In the genomic region with DNA sequence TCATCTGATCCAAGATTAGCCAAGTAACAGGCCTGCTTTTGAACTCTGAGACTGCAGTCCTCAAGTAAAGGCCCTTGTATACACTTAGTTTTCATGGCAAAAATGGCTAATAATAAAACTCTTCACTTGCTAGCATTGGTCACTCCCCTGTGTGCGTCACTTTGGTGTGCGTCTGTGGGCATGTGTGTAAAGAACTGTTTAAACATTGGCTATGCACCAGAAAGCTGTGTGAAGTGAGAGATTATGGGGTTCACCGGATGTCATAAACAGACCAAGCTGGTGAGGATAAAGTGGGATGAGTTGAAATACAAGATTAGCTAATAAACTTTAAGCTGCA, we compare ENCODE assay signal across 1 cellular context.
TF ChIP-seq lines count a peak whose summit lies in the region.

No MANE protein-coding gene starts in this region.

TF ChIP-seq in GM23338, 12 proteins besides CTCF, POLR2A, EP300 and RAD21 (continued from another document):
- no peak for TF ChIP-seq REST (IDR thresholded peaks at IDR 0.05; ENCODE audit: unreplicated experiment)
- no peak for TF ChIP-seq ETS1 (IDR thresholded peaks at IDR 0.05)
- no peak for TF ChIP-seq ZNF114 (CRISPR knock-in tag; IDR thresholded peaks at IDR 0.05)
- no peak for TF ChIP-seq POLR2AphosphoS5 (IDR thresholded peaks at IDR 0.05; ENCODE audit: low read depth)
- TF ChIP-seq, protein P1, sequence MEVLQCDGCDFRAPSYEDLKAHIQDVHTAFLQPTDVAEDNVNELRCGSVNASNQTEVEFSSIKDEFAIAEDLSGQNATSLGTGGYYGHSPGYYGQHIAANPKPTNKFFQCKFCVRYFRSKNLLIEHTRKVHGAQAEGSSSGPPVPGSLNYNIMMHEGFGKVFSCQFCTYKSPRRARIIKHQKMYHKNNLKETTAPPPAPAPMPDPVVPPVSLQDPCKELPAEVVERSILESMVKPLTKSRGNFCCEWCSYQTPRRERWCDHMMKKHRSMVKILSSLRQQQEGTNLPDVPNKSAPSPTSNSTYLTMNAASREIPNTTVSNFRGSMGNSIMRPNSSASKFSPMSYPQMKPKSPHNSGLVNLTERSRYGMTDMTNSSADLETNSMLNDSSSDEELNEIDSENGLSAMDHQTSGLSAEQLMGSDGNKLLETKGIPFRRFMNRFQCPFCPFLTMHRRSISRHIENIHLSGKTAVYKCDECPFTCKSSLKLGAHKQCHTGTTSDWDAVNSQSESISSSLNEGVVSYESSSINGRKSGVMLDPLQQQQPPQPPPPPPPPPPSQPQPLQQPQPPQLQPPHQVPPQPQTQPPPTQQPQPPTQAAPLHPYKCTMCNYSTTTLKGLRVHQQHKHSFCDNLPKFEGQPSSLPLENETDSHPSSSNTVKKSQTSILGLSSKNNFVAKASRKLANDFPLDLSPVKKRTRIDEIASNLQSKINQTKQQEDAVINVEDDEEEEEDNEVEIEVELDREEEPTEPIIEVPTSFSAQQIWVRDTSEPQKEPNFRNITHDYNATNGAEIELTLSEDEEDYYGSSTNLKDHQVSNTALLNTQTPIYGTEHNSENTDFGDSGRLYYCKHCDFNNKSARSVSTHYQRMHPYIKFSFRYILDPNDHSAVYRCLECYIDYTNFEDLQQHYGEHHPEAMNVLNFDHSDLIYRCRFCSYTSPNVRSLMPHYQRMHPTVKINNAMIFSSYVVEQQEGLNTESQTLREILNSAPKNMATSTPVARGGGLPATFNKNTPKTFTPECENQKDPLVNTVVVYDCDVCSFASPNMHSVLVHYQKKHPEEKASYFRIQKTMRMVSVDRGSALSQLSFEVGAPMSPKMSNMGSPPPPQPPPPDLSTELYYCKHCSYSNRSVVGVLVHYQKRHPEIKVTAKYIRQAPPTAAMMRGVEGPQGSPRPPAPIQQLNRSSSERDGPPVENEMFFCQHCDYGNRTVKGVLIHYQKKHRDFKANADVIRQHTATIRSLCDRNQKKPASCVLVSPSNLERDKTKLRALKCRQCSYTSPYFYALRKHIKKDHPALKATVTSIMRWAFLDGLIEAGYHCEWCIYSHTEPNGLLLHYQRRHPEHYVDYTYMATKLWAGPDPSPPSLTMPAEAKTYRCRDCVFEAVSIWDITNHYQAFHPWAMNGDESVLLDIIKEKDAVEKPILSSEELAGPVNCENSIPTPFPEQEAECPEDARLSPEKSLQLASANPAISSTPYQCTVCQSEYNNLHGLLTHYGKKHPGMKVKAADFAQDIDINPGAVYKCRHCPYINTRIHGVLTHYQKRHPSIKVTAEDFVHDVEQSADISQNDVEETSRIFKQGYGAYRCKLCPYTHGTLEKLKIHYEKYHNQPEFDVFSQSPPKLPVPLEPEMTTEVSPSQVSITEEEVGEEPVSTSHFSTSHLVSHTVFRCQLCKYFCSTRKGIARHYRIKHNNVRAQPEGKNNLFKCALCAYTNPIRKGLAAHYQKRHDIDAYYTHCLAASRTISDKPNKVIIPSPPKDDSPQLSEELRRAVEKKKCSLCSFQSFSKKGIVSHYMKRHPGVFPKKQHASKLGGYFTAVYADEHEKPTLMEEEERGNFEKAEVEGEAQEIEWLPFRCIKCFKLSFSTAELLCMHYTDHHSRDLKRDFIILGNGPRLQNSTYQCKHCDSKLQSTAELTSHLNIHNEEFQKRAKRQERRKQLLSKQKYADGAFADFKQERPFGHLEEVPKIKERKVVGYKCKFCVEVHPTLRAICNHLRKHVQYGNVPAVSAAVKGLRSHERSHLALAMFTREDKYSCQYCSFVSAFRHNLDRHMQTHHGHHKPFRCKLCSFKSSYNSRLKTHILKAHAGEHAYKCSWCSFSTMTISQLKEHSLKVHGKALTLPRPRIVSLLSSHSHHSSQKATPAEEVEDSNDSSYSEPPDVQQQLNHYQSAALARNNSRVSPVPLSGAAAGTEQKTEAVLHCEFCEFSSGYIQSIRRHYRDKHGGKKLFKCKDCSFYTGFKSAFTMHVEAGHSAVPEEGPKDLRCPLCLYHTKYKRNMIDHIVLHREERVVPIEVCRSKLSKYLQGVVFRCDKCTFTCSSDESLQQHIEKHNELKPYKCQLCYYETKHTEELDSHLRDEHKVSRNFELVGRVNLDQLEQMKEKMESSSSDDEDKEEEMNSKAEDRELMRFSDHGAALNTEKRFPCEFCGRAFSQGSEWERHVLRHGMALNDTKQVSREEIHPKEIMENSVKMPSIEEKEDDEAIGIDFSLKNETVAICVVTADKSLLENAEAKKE (CRISPR knock-in tag; IDR thresholded peaks at IDR 0.05) = no peak
- TF ChIP-seq EZH2 (IDR thresholded peaks at IDR 0.05; ENCODE audit: low read depth, unreplicated experiment) = no peak
